In the genomic region with DNA sequence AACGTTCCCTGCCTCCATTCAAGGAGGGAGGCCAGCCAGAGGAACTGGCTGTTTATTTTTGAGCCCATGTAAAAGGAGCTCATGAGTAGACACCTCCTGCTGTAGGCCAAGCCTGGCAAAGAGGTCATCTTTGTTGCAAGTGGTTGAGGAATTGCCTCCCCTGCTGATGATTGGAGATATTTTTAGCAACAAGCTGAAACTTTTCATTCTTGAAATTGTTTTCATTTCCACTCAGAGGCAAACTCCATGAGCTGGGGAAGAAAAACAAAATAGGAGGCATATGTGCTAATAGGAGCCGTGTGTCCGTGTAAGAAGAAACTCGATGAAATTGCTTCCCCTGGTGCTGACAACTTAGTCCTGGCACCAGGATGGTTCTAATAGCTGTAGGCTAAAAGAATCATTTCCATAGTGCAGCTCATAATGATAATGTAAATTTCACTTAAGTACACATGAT, we compare ENCODE assay signal across 1 cellular context.
TF ChIP-seq lines count a peak whose summit lies in the region.

No MANE protein-coding gene starts in this region.

TF ChIP-seq in H1, 55 proteins besides CTCF, POLR2A, EP300 and RAD21 (continued from another document):
- TF ChIP-seq, protein P1, sequence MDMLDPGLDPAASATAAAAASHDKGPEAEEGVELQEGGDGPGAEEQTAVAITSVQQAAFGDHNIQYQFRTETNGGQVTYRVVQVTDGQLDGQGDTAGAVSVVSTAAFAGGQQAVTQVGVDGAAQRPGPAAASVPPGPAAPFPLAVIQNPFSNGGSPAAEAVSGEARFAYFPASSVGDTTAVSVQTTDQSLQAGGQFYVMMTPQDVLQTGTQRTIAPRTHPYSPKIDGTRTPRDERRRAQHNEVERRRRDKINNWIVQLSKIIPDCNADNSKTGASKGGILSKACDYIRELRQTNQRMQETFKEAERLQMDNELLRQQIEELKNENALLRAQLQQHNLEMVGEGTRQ (IDR thresholded peaks at IDR 0.05; ENCODE audit: low read length), result no peak
- TF ChIP-seq TCF12 (IDR thresholded peaks at IDR 0.05; ENCODE audit: low read depth, low read length), result no peak
- TF ChIP-seq SIX5 (IDR thresholded peaks at IDR 0.05; ENCODE audit: low read depth, low read length), result no peak
- no peak for TF ChIP-seq BCL11A (IDR thresholded peaks at IDR 0.05; ENCODE audit: low read depth in 2 of 2, low read length in 2 of 2)
- no peak for TF ChIP-seq ZNF274 (IDR thresholded peaks at IDR 0.05; ENCODE audit: borderline replicate concordance, extremely low read depth, low read length)
- TF ChIP-seq, protein P2, sequence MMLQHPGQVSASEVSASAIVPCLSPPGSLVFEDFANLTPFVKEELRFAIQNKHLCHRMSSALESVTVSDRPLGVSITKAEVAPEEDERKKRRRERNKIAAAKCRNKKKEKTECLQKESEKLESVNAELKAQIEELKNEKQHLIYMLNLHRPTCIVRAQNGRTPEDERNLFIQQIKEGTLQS (IDR thresholded peaks at IDR 0.05; ENCODE audit: insufficient read depth, low read depth, low read length), result no peak
- TF ChIP-seq, protein P3, sequence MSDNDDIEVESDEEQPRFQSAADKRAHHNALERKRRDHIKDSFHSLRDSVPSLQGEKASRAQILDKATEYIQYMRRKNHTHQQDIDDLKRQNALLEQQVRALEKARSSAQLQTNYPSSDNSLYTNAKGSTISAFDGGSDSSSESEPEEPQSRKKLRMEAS (IDR thresholded peaks at IDR 0.05), result no peak
